In genomic region chr2:84904717-84905174, GRCh38 we compare ENCODE assay signal across 8 cellular contexts. TPM values are rescaled to one million over a fixed set of nuclear protein-coding genes. Genes with fewer than 3 reads are reported as not detected.
DNase-seq lines count a peak whose midpoint lies in the region; ATAC-seq, FAIRE-seq and TF ChIP-seq lines count a peak whose summit lies in the region.

No MANE protein-coding gene starts in this region.

- TF ChIP-seq CTCF in gastroesophageal sphincter (IDR thresholded peaks at IDR 0.05) (no peak), neutrophil (IDR thresholded peaks at IDR 0.05) (no peak)

- peak; percentile 76 for DNase-seq in DMS53 (lab: John Stamatoyannopoulos, UW)
- DNase-seq in Karpas-422, result peak; percentile 45
- peak; percentile 70 to 71 for DNase-seq in activated T-cell treated with anti-CD3 and anti-CD28 coated beads, Interleukin-2, amount 50 U/mL, for 48 hours
- DNase-seq in GM19239 (ENCODE audit: insufficient read length, low spot score), result no peak

- peak overlapping the region; percentile 94 for H3K4me2 ChIP-seq in Karpas-422 (ENCODE audit: low read depth, low read length, poor library complexity, severe bottlenecking)

- H3K79me2 ChIP-seq in Karpas-422 (ENCODE audit: low read length), result peaks cover 8% of the 10 kb centered on the region; the same call in 1 of the 2 replicates

- H3K27ac ChIP-seq in Karpas-422 (ENCODE audit: low read length) (no peak overlapping the region), gastroesophageal sphincter (peak overlapping the region; percentile 54 to 95 (median 94)), neutrophil (no peak overlapping the region)

- H3K4me3 ChIP-seq in Karpas-422 (ENCODE audit: low read length) (peak overlapping the region; percentile 87), gastroesophageal sphincter (peak overlapping the region; percentile 92 to 97), neutrophil (ENCODE audit: low read depth in 1 of 2, low read length in 1 of 2) (peak overlapping the region; percentile 79 to 94)

- H3K9me2 ChIP-seq in Karpas-422 (replicated peaks; ENCODE audit: insufficient read depth, low read length), result no peaks in the 10 kb centered on the region

- no peak for FAIRE-seq in GM19239 (lab: Jason Lieb, UNC)

- peak overlapping the region; percentile 97 for H2AFZ ChIP-seq in Karpas-422 (ENCODE audit: low read length)

- TF ChIP-seq EP300 in gastroesophageal sphincter (IDR thresholded peaks at IDR 0.05), result no peak

- H3K36me3 ChIP-seq in Karpas-422 (ENCODE audit: insufficient read depth, low read length) (no peaks in the 10 kb centered on the region), gastroesophageal sphincter (no peaks in the 10 kb centered on the region), neutrophil (no peaks in the 10 kb centered on the region)

- H3K9ac ChIP-seq in Karpas-422 (ENCODE audit: low read length), result peak overlapping the region; percentile 82

- no peaks in the 10 kb centered on the region for H4K20me1 ChIP-seq in Karpas-422 (ENCODE audit: insufficient read depth, low read depth, low read length)

- WGBS in gastroesophageal sphincter (ENCODE audit: low coverage in 1 of 2), 2 donors, result 0% methylated on average over 3 to 5 of the region's 21 CpGs

- peak; percentile 28 to 31 for TF ChIP-seq POLR2A in gastroesophageal sphincter (IDR thresholded peaks at IDR 0.05)

- H3K9me3 ChIP-seq in Karpas-422 (ENCODE audit: low read length) (no peaks in the 10 kb centered on the region), gastroesophageal sphincter (no peaks in the 10 kb centered on the region), neutrophil (no peaks in the 10 kb centered on the region)

- H3K4me1 ChIP-seq in Karpas-422 (ENCODE audit: low read length) (peaks cover 21% of the 10 kb centered on the region), gastroesophageal sphincter (peaks cover 0 to 23% (median 4%) of the 10 kb centered on the region in 3 donors), neutrophil (ENCODE audit: control insufficient read depth in 1 of 2, insufficient read depth in 1 of 2, low read depth in 1 of 2, low read length in 1 of 2) (peaks cover 24 to 28% of the 10 kb centered on the region in 2 experiments)

- H3K27me3 ChIP-seq in Karpas-422 (ENCODE audit: low read length) (no peaks in the 10 kb centered on the region), gastroesophageal sphincter (no peaks in the 10 kb centered on the region), neutrophil (peaks cover 17% of the 10 kb centered on the region)

- ATAC-seq in gastroesophageal sphincter (peak; percentile 80), GM21619 (IDR thresholded peaks at IDR 0.05; ENCODE audit: unreplicated experiment) (no peak), GM18868 (IDR thresholded peaks at IDR 0.05; ENCODE audit: unreplicated experiment) (no peak)

RNA-seq across cellular contexts. Expression of gene TMSB10, which starts 0.7 kb away (rescaled TPM):
- 1,287 and 3,084 TPM in 2 replicates for total RNA-seq in Karpas-422 (2014; rRNA removed; shearing (Covaris generic); ENCODE audit: low replicate concordance)
- total RNA-seq in gastroesophageal sphincter, result 1,000 to 10,000 TPM in 3 of 4 donors, 100 to 1,000 TPM in 1; 797 to 2,612 (median 1,708) TPM

RNA-seq across cellular contexts. Expression of gene TRABD2A, which starts 23.9 kb away (rescaled TPM):
- 0.04 and 2.4 TPM in 2 replicates for total RNA-seq in Karpas-422 (2014; rRNA removed; shearing (Covaris generic); ENCODE audit: low replicate concordance)
- 1 to 10 TPM in 2 of 4 donors, under 1 TPM in 2; 0.47 to 2.7 (median 1.4) TPM for total RNA-seq in gastroesophageal sphincter

Comparison
In these comparisons a context has a peak if more than half of its experiments do, and no peak if none do; other contexts are left out.
1. H3K27ac ChIP-seq: peak in gastroesophageal sphincter (4 of 4); none in Karpas-422 (single experiment) and neutrophil (single experiment).
2. Peak in every context shown above with its lines, with median percentiles within 50 percentile points of each other: H3K4me3 ChIP-seq.